Comparison of ENCODE assay signal across 15 cellular contexts in the genomic region with DNA sequence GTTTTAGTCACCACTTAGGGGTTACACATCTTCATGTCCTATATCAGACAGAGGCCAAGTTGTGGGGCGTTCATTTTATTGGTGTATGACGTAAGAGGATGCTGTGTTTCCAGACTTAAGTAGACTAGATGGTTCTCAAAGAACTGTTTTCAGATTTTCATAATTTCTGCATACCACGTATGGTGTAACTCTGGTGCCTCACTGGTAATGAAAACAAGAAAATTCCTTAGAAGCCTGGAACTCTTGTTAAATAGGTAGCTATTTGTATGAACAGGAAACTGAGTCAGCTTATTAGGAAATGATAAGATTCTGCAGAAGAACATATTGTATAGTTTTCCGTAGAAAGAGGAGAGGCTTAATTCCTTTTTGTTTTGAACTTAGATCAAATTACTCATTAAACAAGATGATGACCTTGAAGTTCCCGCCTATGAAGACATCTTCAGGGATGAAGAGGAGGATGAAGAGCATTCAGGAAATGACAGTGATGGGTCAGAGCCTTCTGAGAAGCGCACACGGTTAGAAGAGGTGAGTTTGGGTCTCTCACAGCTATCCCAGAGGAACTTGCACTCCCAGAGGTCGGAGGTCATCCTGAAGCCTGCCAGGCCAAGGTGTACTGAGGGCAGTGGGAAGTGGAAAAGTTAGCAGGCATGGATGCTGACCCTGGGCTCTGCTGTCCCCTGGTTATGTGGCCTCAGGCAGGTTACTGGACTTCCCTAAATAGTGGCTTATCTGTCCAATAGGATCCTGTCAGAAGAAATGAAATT.
A peak's percentile ranks its signal among the peaks of the same experiment; 100 is the strongest.
DNase-seq lines count a peak whose midpoint lies in the region; ATAC-seq and TF ChIP-seq lines count a peak whose summit lies in the region.
"Had no signal": no experiment of that assay in that cellular context is flagged by ENCODE, and none has a peak within 500 bp of the region (broad histone marks: within the 10 kb centered on the region; RNA-seq: fewer than 3 reads in every experiment).

No MANE protein-coding gene starts in this region.

- H3K4me3 ChIP-seq in AG10803 (ENCODE audit: low read length), result no peak overlapping the region
- H3K4me3 ChIP-seq: pancreas, spleen, vagina had no signal

- ATAC-seq in GM18858 (IDR thresholded peaks at IDR 0.05; ENCODE audit: unreplicated experiment), result no peak
- ATAC-seq in HG03457 (IDR thresholded peaks at IDR 0.05; ENCODE audit: unreplicated experiment), result no peak
- no peak for ATAC-seq in HG02885 (IDR thresholded peaks at IDR 0.05; ENCODE audit: poor library complexity, unreplicated experiment)
- ATAC-seq: pancreas had no signal

- DNase-seq in AG10803 (ENCODE audit: low read depth), result peak; percentile 61
- peak; percentile 72 for DNase-seq in HS-5 (ENCODE audit: low read depth)
- no peak for DNase-seq in epithelial cell of prostate (ENCODE audit: low read depth, low spot score)
- DNase-seq: activated CD4-positive, alpha-beta T cell treated with anti-CD3 and anti-CD28 coated beads for 48 hours; activated gamma-delta T cell; CD4-positive, CD25-positive, alpha-beta regulatory T cell; MM.1S; NCI-H2081 treated with DMSO at 0.1 percent for 48 hours; NCI-H82; pancreas; spleen had no signal

- H3K27ac ChIP-seq in epithelial cell of prostate, result peak overlapping the region; percentile 68
- H3K27ac ChIP-seq: pancreas, spleen, vagina had no signal

- TF ChIP-seq CTCF in AG10803 (conservative IDR thresholded peaks at IDR 0.05; ENCODE audit: low read length), result no peak
